In genomic region chr14:87896393-87897380, GRCh38 we compare ENCODE assay signal across 9 cellular contexts.
A peak's percentile ranks its signal among the peaks of the same experiment; 100 is the strongest.
DNase-seq lines count a peak whose midpoint lies in the region; ATAC-seq and TF ChIP-seq lines count a peak whose summit lies in the region.
"Had no signal": no experiment of that assay in that cellular context is flagged by ENCODE, and none has a peak within 500 bp of the region (broad histone marks: within the 10 kb centered on the region; RNA-seq: fewer than 3 reads in every experiment).

No MANE protein-coding gene starts in this region.

- no peaks in the 10 kb centered on the region for H3K27me3 ChIP-seq in psoas muscle (ENCODE audit: insufficient read depth in 3 of 3, low read length in 2 of 3)
- H3K27me3 ChIP-seq: SJCRH30 had no signal

- ATAC-seq in GM19455 (IDR thresholded peaks at IDR 0.05; ENCODE audit: unreplicated experiment): peak; percentile 77
- no peak for ATAC-seq in psoas muscle

- peak; percentile 78 for TF ChIP-seq CTCF in psoas muscle (IDR thresholded peaks at IDR 0.05)

- no peaks in the 10 kb centered on the region for H3K9me3 ChIP-seq in psoas muscle
- H3K9me3 ChIP-seq: SJCRH30 had no signal

- intact Hi-C loops in psoas muscle (cut with DNase I): loop anchor here (5.0 kb wide), 2 partner anchors 89 to 149 kb away; no protein-coding TSS in a partner anchor

- DNase-seq in COR-L47 (lab: John Stamatoyannopoulos, UW) (peak; percentile 39), MV-4-11 (lab: John Stamatoyannopoulos, UW) (peak; percentile 31), SHP77 treated with DMSO at 0.1 percent for 48 hours (lab: John Stamatoyannopoulos, UW) (peak; percentile 21), fibroblast of peridontal ligament (ENCODE audit: extremely low read depth) (peak; percentile 79), psoas muscle (no peak), NK-92 (lab: John Stamatoyannopoulos, UW; ENCODE audit: unreplicated experiment) (no peak)
- DNase-seq in stimulated activated naive CD4-positive, alpha-beta T cell treated with Interleukin-2 at 50 U/mL for 16 hours (lab: John Stamatoyannopoulos, UW): no peak

- 60 to 71% (median 66%) methylated on average over 9 of the region's 9 CpGs for WGBS in psoas muscle, 3 donors

- H3K4me3 ChIP-seq in psoas muscle: no peak overlapping the region
- H3K4me3 ChIP-seq: SJCRH30 had no signal

- H3K4me1 ChIP-seq in psoas muscle: no peaks in the 10 kb centered on the region

- H3K36me3 ChIP-seq in psoas muscle (ENCODE audit: insufficient read depth in 1 of 2, low read depth in 1 of 2): no peaks in the 10 kb centered on the region
- H3K36me3 ChIP-seq: SJCRH30 had no signal

- H3K27ac ChIP-seq in psoas muscle: no peak overlapping the region
- H3K27ac ChIP-seq: SJCRH30 had no signal

Comparison
In these comparisons a context has a peak if more than half of its experiments do, and no peak if none do; other contexts are left out.
1. DNase-seq: peak in COR-L47 (single experiment), MV-4-11 (single experiment), SHP77 treated with DMSO at 0.1 percent for 48 hours (single experiment) and fibroblast of peridontal ligament (single experiment); none in psoas muscle (0 of 2), stimulated activated naive CD4-positive, alpha-beta T cell treated with Interleukin-2 at 50 U/mL for 16 hours (single experiment) and NK-92 (single experiment).